ENCODE assay signal across 8 cellular contexts in genomic region chr5:140563554-140563953, GRCh38. TPM values are rescaled to one million over a fixed set of nuclear protein-coding genes. Genes with fewer than 3 reads are reported as not detected.
DNase-seq lines count a peak whose midpoint lies in the region; ATAC-seq and TF ChIP-seq lines count a peak whose summit lies in the region.

No MANE protein-coding gene starts in this region.

- H3K27me3 Mint-ChIP-seq in activated CD4-positive, alpha-beta T cell treated with anti-CD3 and anti-CD28 coated beads, Interleukin-2, amount 10 ng/mL, durations not matched to agents 7 days and 5 days, result no peaks in the 10 kb centered on the region
- no peaks in the 10 kb centered on the region for H3K27me3 Mint-ChIP-seq in activated naive CD8-positive, alpha-beta T cell treated with anti-CD3 and anti-CD28 coated beads, Interleukin-2, amount 10 ng/mL, durations not matched to agents 7 days and 5 days

- no peaks in the 10 kb centered on the region for H3K36me3 ChIP-seq in testis (ENCODE audit: low read depth, missing control alignments)

- POLR2A ChIA-PET in activated CD4-positive, alpha-beta T cell treated with anti-CD3 and anti-CD28 coated beads, Interleukin-2, amount 10 ng/mL, durations not matched to agents 7 days and 5 days (lab: Charles Lee), result interaction anchor here (0.7 kb wide), 1 partner anchor 200 kb away, joined by 3 read pairs; no protein-coding TSS in a partner anchor
- POLR2A ChIA-PET in activated naive CD8-positive, alpha-beta T cell treated with anti-CD3 and anti-CD28 coated beads, Interleukin-2, amount 10 ng/mL, durations not matched to agents 7 days and 5 days (lab: Charles Lee), result interaction anchor here (0.9 to 2.7 kb wide), 7 partner anchors 12 to 162 kb away, joined by 3 to 23 read pairs (median 4); partner anchors contain the start of genes ANKHD1, EIF4EBP3, HARS1 and HARS2

- peak overlapping the region; percentile 95 for H3K27ac Mint-ChIP-seq in activated CD4-positive, alpha-beta T cell treated with anti-CD3 and anti-CD28 coated beads, Interleukin-2, amount 10 ng/mL, durations not matched to agents 7 days and 5 days
- peak overlapping the region; percentile 98 for H3K27ac Mint-ChIP-seq in activated naive CD8-positive, alpha-beta T cell treated with anti-CD3 and anti-CD28 coated beads, Interleukin-2, amount 10 ng/mL, durations not matched to agents 7 days and 5 days

- TF ChIP-seq POLR2A in testis (IDR thresholded peaks at IDR 0.05), result no peak

- no peaks in the 10 kb centered on the region for H3K9me3 ChIP-seq in testis

- H3K9me3 Mint-ChIP-seq in activated CD4-positive, alpha-beta T cell treated with anti-CD3 and anti-CD28 coated beads, Interleukin-2, amount 10 ng/mL, durations not matched to agents 7 days and 5 days, result no peaks in the 10 kb centered on the region
- H3K9me3 Mint-ChIP-seq in activated naive CD8-positive, alpha-beta T cell treated with anti-CD3 and anti-CD28 coated beads, Interleukin-2, amount 10 ng/mL, durations not matched to agents 7 days and 5 days, result no peaks in the 10 kb centered on the region

- peaks cover 32% of the 10 kb centered on the region for H3K36me3 Mint-ChIP-seq in activated CD4-positive, alpha-beta T cell treated with anti-CD3 and anti-CD28 coated beads, Interleukin-2, amount 10 ng/mL, durations not matched to agents 7 days and 5 days (ENCODE audit: low read depth)
- peaks cover 19% of the 10 kb centered on the region for H3K36me3 Mint-ChIP-seq in activated naive CD8-positive, alpha-beta T cell treated with anti-CD3 and anti-CD28 coated beads, Interleukin-2, amount 10 ng/mL, durations not matched to agents 7 days and 5 days

- intact Hi-C loops in testis (cut with DNase I; ENCODE audit: low total_unique reads), result no loop called here

- H3K4me1 ChIP-seq in testis, result peaks cover 23% of the 10 kb centered on the region

- H3K4me1 Mint-ChIP-seq in activated CD4-positive, alpha-beta T cell treated with anti-CD3 and anti-CD28 coated beads, Interleukin-2, amount 10 ng/mL, durations not matched to agents 7 days and 5 days, result peaks cover 50% of the 10 kb centered on the region
- peaks cover 33% of the 10 kb centered on the region for H3K4me1 Mint-ChIP-seq in activated naive CD8-positive, alpha-beta T cell treated with anti-CD3 and anti-CD28 coated beads, Interleukin-2, amount 10 ng/mL, durations not matched to agents 7 days and 5 days

- TF ChIP-seq CTCF in testis (IDR thresholded peaks at IDR 0.05), result no peak
- TF ChIP-seq CTCF in omental fat pad (IDR thresholded peaks at IDR 0.05), result no peak

- no peak for DNase-seq in activated CD4-positive, alpha-beta T cell treated with anti-CD3 and anti-CD28 coated beads, Interleukin-2, amount 10 ng/mL, durations not matched to agents 7 days and 5 days
- no peak for DNase-seq in activated CD4-positive, alpha-beta T cell treated with anti-CD3 and anti-CD28 coated beads for 1 hour
- DNase-seq in activated naive CD8-positive, alpha-beta T cell treated with anti-CD3 and anti-CD28 coated beads, Interleukin-2, amount 10 ng/mL, durations not matched to agents 7 days and 5 days, result no peak
- no peak for DNase-seq in testis
- no peak for DNase-seq in omental fat pad (ENCODE audit: low spot score)
- DNase-seq in T-helper 9 cell, result no peak

- H3K4me3 Mint-ChIP-seq in activated CD4-positive, alpha-beta T cell treated with anti-CD3 and anti-CD28 coated beads, Interleukin-2, amount 10 ng/mL, durations not matched to agents 7 days and 5 days, result peak overlapping the region; percentile 94
- peak overlapping the region; percentile 89 for H3K4me3 Mint-ChIP-seq in activated naive CD8-positive, alpha-beta T cell treated with anti-CD3 and anti-CD28 coated beads, Interleukin-2, amount 10 ng/mL, durations not matched to agents 7 days and 5 days

- H3K27me3 ChIP-seq in layer of hippocampus (ENCODE audit: control insufficient read depth, insufficient read depth, low read length) (no peaks in the 10 kb centered on the region), testis (no peaks in the 10 kb centered on the region)

- 40 to 45% methylated on average over 9 of the region's 9 CpGs for WGBS in testis, 2 donors

- peak overlapping the region; percentile 97 for H3K27ac ChIP-seq in layer of hippocampus (ENCODE audit: low read depth, low read length)
- peak overlapping the region; percentile 86 to 93 for H3K27ac ChIP-seq in testis

- ATAC-seq in activated naive CD8-positive, alpha-beta T cell treated with anti-CD3 and anti-CD28 coated beads, Interleukin-2, amount 10 ng/mL, durations not matched to agents 7 days and 5 days (ENCODE audit: low read depth), result no peak
- no peak for ATAC-seq in GM21390 (IDR thresholded peaks at IDR 0.05; ENCODE audit: unreplicated experiment)
- ATAC-seq in omental fat pad (ENCODE audit: low FRiP score), result no peak

- peak overlapping the region; percentile 61 to 76 for H3K4me3 ChIP-seq in testis

- CTCF ChIA-PET in activated CD4-positive, alpha-beta T cell treated with anti-CD3 and anti-CD28 coated beads, Interleukin-2, amount 10 ng/mL, durations not matched to agents 7 days and 5 days (lab: Charles Lee), result interaction anchor here (0.7 to 3.3 kb wide), 5 partner anchors 9 to 162 kb away, joined by 3 to 16 read pairs (median 3); partner anchors contain the start of genes ANKHD1 and EIF4EBP3

RNA-seq across cellular contexts. Expression of gene APBB3, which starts 0.8 kb away (rescaled TPM):
- total RNA-seq in activated CD4-positive, alpha-beta T cell treated with anti-CD3 and anti-CD28 coated beads, Interleukin-2, amount 10 ng/mL, durations not matched to agents 7 days and 5 days, result 10 to 100 TPM; 28.5 to 32.8 TPM
- total RNA-seq in activated naive CD8-positive, alpha-beta T cell treated with anti-CD3 and anti-CD28 coated beads, Interleukin-2, amount 10 ng/mL, durations not matched to agents 7 days and 5 days, result 10 to 100 TPM; 41.3 to 47.7 TPM
- 100 to 1,000 TPM; 122 to 129 TPM for total RNA-seq in testis
- 73.1 TPM for polyA plus RNA-seq in testis (ENCODE audit: insufficient read depth, low read depth, low replicate concordance)
- total RNA-seq in omental fat pad, result 10 to 100 TPM; 13.5 to 55.9 (median 33.2) TPM

RNA-seq across cellular contexts. Expression of gene SLC35A4, which starts 1.1 kb away (rescaled TPM):
- total RNA-seq in activated CD4-positive, alpha-beta T cell treated with anti-CD3 and anti-CD28 coated beads, Interleukin-2, amount 10 ng/mL, durations not matched to agents 7 days and 5 days, result 10 to 100 TPM; 84.0 to 96.6 TPM
- total RNA-seq in activated naive CD8-positive, alpha-beta T cell treated with anti-CD3 and anti-CD28 coated beads, Interleukin-2, amount 10 ng/mL, durations not matched to agents 7 days and 5 days, result 10 to 100 TPM; 80.8 to 94.0 TPM
- total RNA-seq in testis, result 100 to 1,000 TPM in 1 of 2 donors, 10 to 100 TPM in 1; 84.3 to 105 TPM
- 97.0 TPM for polyA plus RNA-seq in testis (ENCODE audit: insufficient read depth, low read depth, low replicate concordance)
- total RNA-seq in omental fat pad, result 10 to 100 TPM; 25.1 to 55.1 (median 38.1) TPM

RNA-seq across cellular contexts. Expression of gene SRA1, which starts 6.3 kb away (rescaled TPM):
- 10 to 100 TPM; 32.4 to 38.0 TPM for total RNA-seq in activated CD4-positive, alpha-beta T cell treated with anti-CD3 and anti-CD28 coated beads, Interleukin-2, amount 10 ng/mL, durations not matched to agents 7 days and 5 days
- total RNA-seq in activated naive CD8-positive, alpha-beta T cell treated with anti-CD3 and anti-CD28 coated beads, Interleukin-2, amount 10 ng/mL, durations not matched to agents 7 days and 5 days, result 10 to 100 TPM; 34.4 to 36.9 TPM
- total RNA-seq in testis (10 to 100 TPM; 43.1 to 51.3 TPM), omental fat pad (10 to 100 TPM; 18.1 to 44.2 (median 24.3) TPM)
- polyA plus RNA-seq in testis (ENCODE audit: insufficient read depth, low read depth, low replicate concordance), result 49.0 TPM

RNA-seq across cellular contexts. Expression of gene EIF4EBP3, which starts 16.1 kb away (rescaled TPM):
- 1 to 10 TPM; 9.5 to 9.7 TPM for total RNA-seq in activated CD4-positive, alpha-beta T cell treated with anti-CD3 and anti-CD28 coated beads, Interleukin-2, amount 10 ng/mL, durations not matched to agents 7 days and 5 days
- total RNA-seq in activated naive CD8-positive, alpha-beta T cell treated with anti-CD3 and anti-CD28 coated beads, Interleukin-2, amount 10 ng/mL, durations not matched to agents 7 days and 5 days, result 10 to 100 TPM; 11.8 to 12.0 TPM
- total RNA-seq in testis (10 to 100 TPM; 11.7 to 14.0 TPM), omental fat pad (10 to 100 TPM; 22.9 to 35.7 (median 31.5) TPM)
- polyA plus RNA-seq in testis (ENCODE audit: insufficient read depth, low read depth, low replicate concordance), result 47.3 TPM
